1 cellular context compared by ENCODE assay signal in the genomic region with DNA sequence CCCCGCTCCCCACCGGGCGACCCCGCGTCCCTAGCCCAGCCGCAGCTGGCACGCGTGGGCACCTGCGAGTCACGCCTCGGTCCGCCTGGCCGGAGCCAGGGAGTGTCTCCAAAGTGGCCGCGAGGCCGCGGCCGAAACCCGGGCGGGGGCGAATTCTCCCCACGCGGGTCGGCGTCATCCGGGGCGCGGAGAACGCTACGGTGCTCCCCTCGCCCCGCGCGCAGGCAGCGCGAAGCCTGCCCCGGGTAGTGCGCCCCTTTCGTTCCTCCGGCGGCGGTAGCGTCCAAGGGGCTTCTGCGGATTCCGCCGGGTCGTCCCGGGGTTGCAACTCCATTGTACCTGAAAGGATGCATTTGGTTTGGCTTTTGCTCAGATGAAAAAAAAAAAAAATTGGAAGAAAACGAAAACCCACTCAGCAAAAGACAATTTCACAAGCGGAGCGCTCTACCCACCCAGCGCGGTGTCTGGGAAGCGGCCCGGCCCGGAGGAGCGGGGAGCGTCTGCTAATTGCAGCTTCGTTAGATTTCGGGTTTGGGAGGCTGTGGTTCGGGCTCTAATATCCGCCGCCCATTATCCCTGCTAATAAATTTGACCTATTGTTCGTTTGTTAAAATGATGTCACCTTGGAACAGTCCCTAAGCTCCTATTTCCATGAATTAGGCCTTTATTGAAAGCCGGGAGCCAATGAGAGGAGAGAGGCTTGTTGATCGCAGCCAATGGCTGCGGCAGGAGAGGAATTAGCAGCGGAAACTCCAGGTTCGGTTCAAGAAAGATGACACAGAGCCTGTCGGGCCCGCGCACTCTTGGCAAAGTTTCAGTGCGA.
A peak's percentile ranks its signal among the peaks of the same experiment; 100 is the strongest.
TF ChIP-seq lines count a peak whose summit lies in the region.

A gene (plus strand): TSS at position 796 of the 823 bp plus-strand sequence. CDS start 118 bp downstream, outside the sequence.

TF ChIP-seq in HEK293, 187 proteins besides CTCF, POLR2A, EP300 and RAD21 (continued from another document and continues in another):
- TF ChIP-seq, protein P1, sequence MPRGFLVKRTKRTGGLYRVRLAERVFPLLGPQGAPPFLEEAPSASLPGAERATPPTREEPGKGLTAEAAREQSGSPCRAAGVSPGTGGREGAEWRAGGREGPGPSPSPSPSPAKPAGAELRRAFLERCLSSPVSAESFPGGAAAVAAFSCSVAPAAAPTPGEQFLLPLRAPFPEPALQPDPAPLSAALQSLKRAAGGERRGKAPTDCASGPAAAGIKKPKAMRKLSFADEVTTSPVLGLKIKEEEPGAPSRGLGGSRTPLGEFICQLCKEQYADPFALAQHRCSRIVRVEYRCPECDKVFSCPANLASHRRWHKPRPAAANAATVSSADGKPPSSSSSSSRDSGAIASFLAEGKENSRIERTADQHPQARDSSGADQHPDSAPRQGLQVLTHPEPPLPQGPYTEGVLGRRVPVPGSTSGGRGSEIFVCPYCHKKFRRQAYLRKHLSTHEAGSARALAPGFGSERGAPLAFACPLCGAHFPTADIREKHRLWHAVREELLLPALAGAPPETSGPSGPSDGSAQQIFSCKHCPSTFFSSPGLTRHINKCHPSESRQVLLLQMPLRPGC (tag by site-specific recombination; IDR thresholded peaks at IDR 0.05): no peak
- TF ChIP-seq KLF7 (tag by site-specific recombination; IDR thresholded peaks at IDR 0.05; ENCODE audit: borderline replicate concordance) (0 out of 2 replicates have a peak, but pooled peaks have one; percentile 37), ZBTB21 (tag by site-specific recombination; IDR thresholded peaks at IDR 0.05) (no peak), ZNF510 (tag by site-specific recombination; IDR thresholded peaks at IDR 0.05; ENCODE audit: insufficient replicate concordance) (no peak), SETDB1 (IDR thresholded peaks at IDR 0.05; ENCODE audit: insufficient read length, low read length) (no peak), ZNF629 (tag by site-specific recombination; IDR thresholded peaks at IDR 0.05) (peak; percentile 66), ZNF169 (tag by site-specific recombination; IDR thresholded peaks at IDR 0.05) (no peak), ZSCAN23 (tag by site-specific recombination; IDR thresholded peaks at IDR 0.05) (0 out of 2 replicates have a peak, but pooled peaks have one; percentile 21), ZNF529 (tag by site-specific recombination; IDR thresholded peaks at IDR 0.05; ENCODE audit: insufficient replicate concordance) (no peak), ZXDB (tag by site-specific recombination; IDR thresholded peaks at IDR 0.05) (no peak; the same call in 1 of the 2 replicates), ZNF302 (tag by site-specific recombination; IDR thresholded peaks at IDR 0.05; ENCODE audit: low read depth) (no peak), SCRT1 (tag by site-specific recombination; IDR thresholded peaks at IDR 0.05; ENCODE audit: borderline replicate concordance) (no peak), ZNF366 (tag by site-specific recombination; conservative IDR thresholded peaks at IDR 0.05) (no peak), ZNF175 (tag by site-specific recombination; IDR thresholded peaks at IDR 0.05) (no peak), ZNF48 (tag by site-specific recombination; IDR thresholded peaks at IDR 0.05) (no peak), ZNF19 (tag by site-specific recombination; IDR thresholded peaks at IDR 0.05; ENCODE audit: low read depth) (no peak), ZNF274 (IDR thresholded peaks at IDR 0.05; ENCODE audit: low read length) (no peak), ZNF274 (tag by site-specific recombination; IDR thresholded peaks at IDR 0.05; ENCODE audit: borderline replicate concordance) (no peak), MYNN (tag by site-specific recombination; IDR thresholded peaks at IDR 0.05; ENCODE audit: borderline replicate concordance) (no peak), ZNF785 (tag by site-specific recombination; IDR thresholded peaks at IDR 0.05) (peak; percentile 57; the same call in 1 of the 2 replicates), ZNF24 (tag by site-specific recombination; IDR thresholded peaks at IDR 0.05) (no peak), ZNF664 (tag by site-specific recombination; IDR thresholded peaks at IDR 0.05) (no peak), ZNF549 (tag by site-specific recombination; IDR thresholded peaks at IDR 0.05) (no peak), ZNF571 (tag by site-specific recombination; IDR thresholded peaks at IDR 0.05) (no peak), ZNF221 (tag by site-specific recombination; IDR thresholded peaks at IDR 0.05; ENCODE audit: borderline replicate concordance) (no peak)
- TF ChIP-seq, protein P2, sequence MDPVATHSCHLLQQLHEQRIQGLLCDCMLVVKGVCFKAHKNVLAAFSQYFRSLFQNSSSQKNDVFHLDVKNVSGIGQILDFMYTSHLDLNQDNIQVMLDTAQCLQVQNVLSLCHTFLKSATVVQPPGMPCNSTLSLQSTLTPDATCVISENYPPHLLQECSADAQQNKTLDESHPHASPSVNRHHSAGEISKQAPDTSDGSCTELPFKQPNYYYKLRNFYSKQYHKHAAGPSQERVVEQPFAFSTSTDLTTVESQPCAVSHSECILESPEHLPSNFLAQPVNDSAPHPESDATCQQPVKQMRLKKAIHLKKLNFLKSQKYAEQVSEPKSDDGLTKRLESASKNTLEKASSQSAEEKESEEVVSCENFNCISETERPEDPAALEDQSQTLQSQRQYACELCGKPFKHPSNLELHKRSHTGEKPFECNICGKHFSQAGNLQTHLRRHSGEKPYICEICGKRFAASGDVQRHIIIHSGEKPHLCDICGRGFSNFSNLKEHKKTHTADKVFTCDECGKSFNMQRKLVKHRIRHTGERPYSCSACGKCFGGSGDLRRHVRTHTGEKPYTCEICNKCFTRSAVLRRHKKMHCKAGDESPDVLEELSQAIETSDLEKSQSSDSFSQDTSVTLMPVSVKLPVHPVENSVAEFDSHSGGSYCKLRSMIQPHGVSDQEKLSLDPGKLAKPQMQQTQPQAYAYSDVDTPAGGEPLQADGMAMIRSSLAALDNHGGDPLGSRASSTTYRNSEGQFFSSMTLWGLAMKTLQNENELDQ (tag by site-specific recombination; IDR thresholded peaks at IDR 0.05; ENCODE audit: low read depth): no peak
- TF ChIP-seq, protein P3, sequence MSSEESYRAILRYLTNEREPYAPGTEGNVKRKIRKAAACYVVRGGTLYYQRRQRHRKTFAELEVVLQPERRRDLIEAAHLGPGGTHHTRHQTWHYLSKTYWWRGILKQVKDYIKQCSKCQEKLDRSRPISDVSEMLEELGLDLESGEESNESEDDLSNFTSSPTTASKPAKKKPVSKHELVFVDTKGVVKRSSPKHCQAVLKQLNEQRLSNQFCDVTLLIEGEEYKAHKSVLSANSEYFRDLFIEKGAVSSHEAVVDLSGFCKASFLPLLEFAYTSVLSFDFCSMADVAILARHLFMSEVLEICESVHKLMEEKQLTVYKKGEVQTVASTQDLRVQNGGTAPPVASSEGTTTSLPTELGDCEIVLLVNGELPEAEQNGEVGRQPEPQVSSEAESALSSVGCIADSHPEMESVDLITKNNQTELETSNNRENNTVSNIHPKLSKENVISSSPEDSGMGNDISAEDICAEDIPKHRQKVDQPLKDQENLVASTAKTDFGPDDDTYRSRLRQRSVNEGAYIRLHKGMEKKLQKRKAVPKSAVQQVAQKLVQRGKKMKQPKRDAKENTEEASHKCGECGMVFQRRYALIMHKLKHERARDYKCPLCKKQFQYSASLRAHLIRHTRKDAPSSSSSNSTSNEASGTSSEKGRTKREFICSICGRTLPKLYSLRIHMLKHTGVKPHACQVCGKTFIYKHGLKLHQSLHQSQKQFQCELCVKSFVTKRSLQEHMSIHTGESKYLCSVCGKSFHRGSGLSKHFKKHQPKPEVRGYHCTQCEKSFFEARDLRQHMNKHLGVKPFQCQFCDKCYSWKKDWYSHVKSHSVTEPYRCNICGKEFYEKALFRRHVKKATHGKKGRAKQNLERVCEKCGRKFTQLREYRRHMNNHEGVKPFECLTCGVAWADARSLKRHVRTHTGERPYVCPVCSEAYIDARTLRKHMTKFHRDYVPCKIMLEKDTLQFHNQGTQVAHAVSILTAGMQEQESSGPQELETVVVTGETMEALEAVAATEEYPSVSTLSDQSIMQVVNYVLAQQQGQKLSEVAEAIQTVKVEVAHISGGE (tag by site-specific recombination; conservative IDR thresholded peaks at IDR 0.05; ENCODE audit: low read depth): peak; percentile 53
- TF ChIP-seq, protein P4, sequence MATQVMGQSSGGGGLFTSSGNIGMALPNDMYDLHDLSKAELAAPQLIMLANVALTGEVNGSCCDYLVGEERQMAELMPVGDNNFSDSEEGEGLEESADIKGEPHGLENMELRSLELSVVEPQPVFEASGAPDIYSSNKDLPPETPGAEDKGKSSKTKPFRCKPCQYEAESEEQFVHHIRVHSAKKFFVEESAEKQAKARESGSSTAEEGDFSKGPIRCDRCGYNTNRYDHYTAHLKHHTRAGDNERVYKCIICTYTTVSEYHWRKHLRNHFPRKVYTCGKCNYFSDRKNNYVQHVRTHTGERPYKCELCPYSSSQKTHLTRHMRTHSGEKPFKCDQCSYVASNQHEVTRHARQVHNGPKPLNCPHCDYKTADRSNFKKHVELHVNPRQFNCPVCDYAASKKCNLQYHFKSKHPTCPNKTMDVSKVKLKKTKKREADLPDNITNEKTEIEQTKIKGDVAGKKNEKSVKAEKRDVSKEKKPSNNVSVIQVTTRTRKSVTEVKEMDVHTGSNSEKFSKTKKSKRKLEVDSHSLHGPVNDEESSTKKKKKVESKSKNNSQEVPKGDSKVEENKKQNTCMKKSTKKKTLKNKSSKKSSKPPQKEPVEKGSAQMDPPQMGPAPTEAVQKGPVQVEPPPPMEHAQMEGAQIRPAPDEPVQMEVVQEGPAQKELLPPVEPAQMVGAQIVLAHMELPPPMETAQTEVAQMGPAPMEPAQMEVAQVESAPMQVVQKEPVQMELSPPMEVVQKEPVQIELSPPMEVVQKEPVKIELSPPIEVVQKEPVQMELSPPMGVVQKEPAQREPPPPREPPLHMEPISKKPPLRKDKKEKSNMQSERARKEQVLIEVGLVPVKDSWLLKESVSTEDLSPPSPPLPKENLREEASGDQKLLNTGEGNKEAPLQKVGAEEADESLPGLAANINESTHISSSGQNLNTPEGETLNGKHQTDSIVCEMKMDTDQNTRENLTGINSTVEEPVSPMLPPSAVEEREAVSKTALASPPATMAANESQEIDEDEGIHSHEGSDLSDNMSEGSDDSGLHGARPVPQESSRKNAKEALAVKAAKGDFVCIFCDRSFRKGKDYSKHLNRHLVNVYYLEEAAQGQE (tag by site-specific recombination; IDR thresholded peaks at IDR 0.05): no peak
- TF ChIP-seq, protein P5, sequence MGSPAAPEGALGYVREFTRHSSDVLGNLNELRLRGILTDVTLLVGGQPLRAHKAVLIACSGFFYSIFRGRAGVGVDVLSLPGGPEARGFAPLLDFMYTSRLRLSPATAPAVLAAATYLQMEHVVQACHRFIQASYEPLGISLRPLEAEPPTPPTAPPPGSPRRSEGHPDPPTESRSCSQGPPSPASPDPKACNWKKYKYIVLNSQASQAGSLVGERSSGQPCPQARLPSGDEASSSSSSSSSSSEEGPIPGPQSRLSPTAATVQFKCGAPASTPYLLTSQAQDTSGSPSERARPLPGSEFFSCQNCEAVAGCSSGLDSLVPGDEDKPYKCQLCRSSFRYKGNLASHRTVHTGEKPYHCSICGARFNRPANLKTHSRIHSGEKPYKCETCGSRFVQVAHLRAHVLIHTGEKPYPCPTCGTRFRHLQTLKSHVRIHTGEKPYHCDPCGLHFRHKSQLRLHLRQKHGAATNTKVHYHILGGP (tag by site-specific recombination; IDR thresholded peaks at IDR 0.05): no peak
- TF ChIP-seq, protein P6, sequence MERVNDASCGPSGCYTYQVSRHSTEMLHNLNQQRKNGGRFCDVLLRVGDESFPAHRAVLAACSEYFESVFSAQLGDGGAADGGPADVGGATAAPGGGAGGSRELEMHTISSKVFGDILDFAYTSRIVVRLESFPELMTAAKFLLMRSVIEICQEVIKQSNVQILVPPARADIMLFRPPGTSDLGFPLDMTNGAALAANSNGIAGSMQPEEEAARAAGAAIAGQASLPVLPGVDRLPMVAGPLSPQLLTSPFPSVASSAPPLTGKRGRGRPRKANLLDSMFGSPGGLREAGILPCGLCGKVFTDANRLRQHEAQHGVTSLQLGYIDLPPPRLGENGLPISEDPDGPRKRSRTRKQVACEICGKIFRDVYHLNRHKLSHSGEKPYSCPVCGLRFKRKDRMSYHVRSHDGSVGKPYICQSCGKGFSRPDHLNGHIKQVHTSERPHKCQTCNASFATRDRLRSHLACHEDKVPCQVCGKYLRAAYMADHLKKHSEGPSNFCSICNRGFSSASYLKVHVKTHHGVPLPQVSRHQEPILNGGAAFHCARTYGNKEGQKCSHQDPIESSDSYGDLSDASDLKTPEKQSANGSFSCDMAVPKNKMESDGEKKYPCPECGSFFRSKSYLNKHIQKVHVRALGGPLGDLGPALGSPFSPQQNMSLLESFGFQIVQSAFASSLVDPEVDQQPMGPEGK (tag by site-specific recombination; IDR thresholded peaks at IDR 0.05): peak; percentile 66
- TF ChIP-seq, protein P7, sequence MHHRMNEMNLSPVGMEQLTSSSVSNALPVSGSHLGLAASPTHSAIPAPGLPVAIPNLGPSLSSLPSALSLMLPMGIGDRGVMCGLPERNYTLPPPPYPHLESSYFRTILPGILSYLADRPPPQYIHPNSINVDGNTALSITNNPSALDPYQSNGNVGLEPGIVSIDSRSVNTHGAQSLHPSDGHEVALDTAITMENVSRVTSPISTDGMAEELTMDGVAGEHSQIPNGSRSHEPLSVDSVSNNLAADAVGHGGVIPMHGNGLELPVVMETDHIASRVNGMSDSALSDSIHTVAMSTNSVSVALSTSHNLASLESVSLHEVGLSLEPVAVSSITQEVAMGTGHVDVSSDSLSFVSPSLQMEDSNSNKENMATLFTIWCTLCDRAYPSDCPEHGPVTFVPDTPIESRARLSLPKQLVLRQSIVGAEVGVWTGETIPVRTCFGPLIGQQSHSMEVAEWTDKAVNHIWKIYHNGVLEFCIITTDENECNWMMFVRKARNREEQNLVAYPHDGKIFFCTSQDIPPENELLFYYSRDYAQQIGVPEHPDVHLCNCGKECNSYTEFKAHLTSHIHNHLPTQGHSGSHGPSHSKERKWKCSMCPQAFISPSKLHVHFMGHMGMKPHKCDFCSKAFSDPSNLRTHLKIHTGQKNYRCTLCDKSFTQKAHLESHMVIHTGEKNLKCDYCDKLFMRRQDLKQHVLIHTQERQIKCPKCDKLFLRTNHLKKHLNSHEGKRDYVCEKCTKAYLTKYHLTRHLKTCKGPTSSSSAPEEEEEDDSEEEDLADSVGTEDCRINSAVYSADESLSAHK (tag by site-specific recombination; IDR thresholded peaks at IDR 0.05): no peak
- TF ChIP-seq, protein P8, sequence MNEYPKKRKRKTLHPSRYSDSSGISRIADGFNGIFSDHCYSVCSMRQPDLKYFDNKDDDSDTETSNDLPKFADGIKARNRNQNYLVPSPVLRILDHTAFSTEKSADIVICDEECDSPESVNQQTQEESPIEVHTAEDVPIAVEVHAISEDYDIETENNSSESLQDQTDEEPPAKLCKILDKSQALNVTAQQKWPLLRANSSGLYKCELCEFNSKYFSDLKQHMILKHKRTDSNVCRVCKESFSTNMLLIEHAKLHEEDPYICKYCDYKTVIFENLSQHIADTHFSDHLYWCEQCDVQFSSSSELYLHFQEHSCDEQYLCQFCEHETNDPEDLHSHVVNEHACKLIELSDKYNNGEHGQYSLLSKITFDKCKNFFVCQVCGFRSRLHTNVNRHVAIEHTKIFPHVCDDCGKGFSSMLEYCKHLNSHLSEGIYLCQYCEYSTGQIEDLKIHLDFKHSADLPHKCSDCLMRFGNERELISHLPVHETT (tag by site-specific recombination; IDR thresholded peaks at IDR 0.05): peak; percentile 63; the same call in 1 of the 2 replicates
